In genomic region chr15:70478251-70478990, GRCh38 we compare ENCODE assay signal across 8 cellular contexts.
DNase-seq lines count a peak whose midpoint lies in the region; ATAC-seq, FAIRE-seq and TF ChIP-seq lines count a peak whose summit lies in the region.

No MANE protein-coding gene starts in this region.

- RAD21 ChIA-PET in GM12878 (lab: Charles Lee; ENCODE audit: unreplicated experiment), result interaction anchor here (1.6 kb wide), 1 partner anchor 10 kb away, joined by 4 read pairs; no protein-coding TSS in a partner anchor

- H3K9ac ChIP-seq in GM12878 (ENCODE audit: control insufficient read depth, insufficient read depth, low read length), result peak overlapping the region; percentile 47; the same call in 1 of the 2 replicates

- SMC1A ChIA-PET in GM12878 (lab: Charles Lee; ENCODE audit: uncharacterized antibody, unreplicated experiment), result no interaction called here

- intact Hi-C loops in left cardiac atrium (cut with DNase I) (no loop called here), Right ventricle myocardium inferior (cut with DNase I) (no loop called here), GM12878 (cut with micrococcal nuclease; ENCODE audit: unreplicated experiment) (no loop called here), uterus (cut with DNase I; ENCODE audit: low total_unique reads) (loop anchor here (5.0 kb wide), 1 partner anchor 996 kb away; no protein-coding TSS in a partner anchor)

- peak in 1 of 2 donors; percentile 20 for ATAC-seq in left cardiac atrium
- no peak for ATAC-seq in Right ventricle myocardium inferior
- peak; percentile 33 for ATAC-seq in HG03558 (IDR thresholded peaks at IDR 0.05; ENCODE audit: extremely low read depth, unreplicated experiment)
- ATAC-seq in GM12878, result peak; percentile 64

- no peak for TF ChIP-seq RAD21 in GM12878 (IDR thresholded peaks at IDR 0.05; ENCODE audit: insufficient read depth, low read depth, low read length)

- no peak for TF ChIP-seq POLR2A in GM12878 (IDR thresholded peaks at IDR 0.05; ENCODE audit: low read depth, low read length)
- TF ChIP-seq POLR2A in uterus (IDR thresholded peaks at IDR 0.05), result no peak

- BruUV-seq in GM12878 (replicated peaks; lab: Mats Ljungman, UMichigan), result no TSS peak

- in situ Hi-C loops in GM12878 (cut with MboI), result no loop called here

- H3K36me3 ChIP-seq in GM12878 (ENCODE audit: control insufficient read depth in 2 of 2, insufficient read depth in 2 of 2, low read length in 1 of 2) (no peaks in the 10 kb centered on the region), uterus (no peaks in the 10 kb centered on the region)

- H2AFZ ChIP-seq in GM12878 (ENCODE audit: control insufficient read depth, low read depth, low read length), result peak overlapping the region; percentile 64

- WGBS in GM12878 (ENCODE audit: insufficient coverage, insufficient replicate concordance, low lambda C conversion rate, missing lambda C conversion rate), result 63% methylated on average over 19 of the region's 19 CpGs

- no peaks in the 10 kb centered on the region; the same call in 2 of the 3 replicates for H3K9me3 ChIP-seq in GM12878 (replicated peaks; ENCODE audit: control insufficient read depth, insufficient read depth, low read length)
- H3K9me3 ChIP-seq in uterus, result no peaks in the 10 kb centered on the region

- no peak for TF ChIP-seq EP300 in GM12878 (IDR thresholded peaks at IDR 0.05; ENCODE audit: borderline replicate concordance in 1 of 2, control insufficient read depth in 1 of 2, low read depth in 2 of 2, low read length in 2 of 2)

- peak; percentile 83 for FAIRE-seq in GM12878 (lab: Jason Lieb, UNC)
- FAIRE-seq in HTR-8/SVneo (lab: Jason Lieb, UNC), result no peak

- peaks cover 44% of the 10 kb centered on the region for H3K4me1 ChIP-seq in GM12878 (ENCODE audit: control insufficient read depth, insufficient read depth, low read length)
- peaks cover 0 to 17% of the 10 kb centered on the region in 2 donors for H3K4me1 ChIP-seq in uterus

- H3K27ac ChIP-seq in GM12878 (ENCODE audit: control insufficient read depth, insufficient read depth) (peak overlapping the region; percentile 74), uterus (peak overlapping the region in 1 of 2 donors; percentile 65)

- no peaks in the 10 kb centered on the region; a peak in 1 of 4 replicates for H3K27me3 ChIP-seq in GM12878 (replicated peaks in 1 of 2; ENCODE audit: control insufficient read depth in 2 of 2, insufficient read depth in 2 of 2, low read length in 1 of 2)
- no peaks in the 10 kb centered on the region for H3K27me3 ChIP-seq in uterus

- no peak overlapping the region for H3K4me3 ChIP-seq in GM12878
- no peak overlapping the region for H3K4me3 ChIP-seq in uterus

- peak; percentile 26 for DNase-seq in left cardiac atrium
- no peak for DNase-seq in Right ventricle myocardium inferior (ENCODE audit: missing footprints)
- no peak for DNase-seq in GM12878 (ENCODE audit: low read depth, low spot score)
- peak; percentile 52 to 63 for DNase-seq in uterus
- DNase-seq in occipital lobe (lab: John Stamatoyannopoulos, UW), result no peak
- no peak for DNase-seq in amniotic stem cell (lab: John Stamatoyannopoulos, UW)
- no peak for DNase-seq in HTR-8/SVneo (ENCODE audit: insufficient read length, low spot score)

- peak overlapping the region; percentile 86 for H3K4me2 ChIP-seq in GM12878 (ENCODE audit: control insufficient read depth, insufficient read depth)

- TF ChIP-seq CTCF in GM12878 (IDR thresholded peaks at IDR 0.05 in 2 of 3, conservative IDR thresholded peaks at IDR 0.05 in 1 of 3; ENCODE audit: control insufficient read depth in 2 of 3, extremely low read depth in 1 of 3, insufficient read depth in 1 of 3, low read depth in 3 of 3, low read length in 3 of 3) (no peak), uterus (IDR thresholded peaks at IDR 0.05) (no peak)

- POLR2A ChIA-PET in GM12878 (lab: Charles Lee), result no interaction called here

- H3K79me2 ChIP-seq in GM12878 (ENCODE audit: control insufficient read depth, insufficient read depth, low read length), result no peaks in the 10 kb centered on the region

- no peaks in the 10 kb centered on the region for H4K20me1 ChIP-seq in GM12878 (ENCODE audit: control insufficient read depth, insufficient read depth)

- CTCF ChIA-PET in GM12878 (lab: Yijun Ruan, JAX), result interaction anchor here (1.1 to 6.0 kb wide), 4 partner anchors 10 to 1000 kb away, joined by 3 to 31 read pairs (median 14); no protein-coding TSS in a partner anchor

TF ChIP-seq in GM12878, 131 proteins besides CTCF, POLR2A, EP300 and RAD21:
- no peak for TF ChIP-seq ZBTB33 (IDR thresholded peaks at IDR 0.05)
- TF ChIP-seq IKZF2 (IDR thresholded peaks at IDR 0.05), result 0 out of 4 replicates have a peak, but pooled peaks of 1 of the 2 experiments have one; percentile 53
- peak; percentile 45; the same call in 1 of the 2 replicates for TF ChIP-seq MAX (IDR thresholded peaks at IDR 0.05; ENCODE audit: low read depth, low read length)
- no peak for TF ChIP-seq RBBP5 (conservative IDR thresholded peaks at IDR 0.05)
- peak; percentile 67 for TF ChIP-seq BCL3 (IDR thresholded peaks at IDR 0.05; ENCODE audit: borderline replicate concordance, insufficient read depth, low read depth, low read length, poor library complexity, severe bottlenecking)
- peak; percentile 74 for TF ChIP-seq YY1 (IDR thresholded peaks at IDR 0.05; ENCODE audit: low read depth, low read length)
- TF ChIP-seq DPF2 (IDR thresholded peaks at IDR 0.05), result 0 out of 2 replicates have a peak, but pooled peaks have one; percentile 38
- TF ChIP-seq IKZF1 (conservative IDR thresholded peaks at IDR 0.05), result 0 out of 2 replicates have a peak, but pooled peaks have one; percentile 45
- TF ChIP-seq EED (IDR thresholded peaks at IDR 0.05; ENCODE audit: low read depth), result peak; percentile 32; the same call in 1 of the 2 replicates
- peak; percentile 33 for TF ChIP-seq RUNX3 (IDR thresholded peaks at IDR 0.05; ENCODE audit: low read length)
- no peak for TF ChIP-seq TBL1XR1 (IDR thresholded peaks at IDR 0.05; ENCODE audit: low read depth, low read length)
- TF ChIP-seq GATAD2B (conservative IDR thresholded peaks at IDR 0.05; ENCODE audit: low read depth), result no peak
- TF ChIP-seq SPI1 (IDR thresholded peaks at IDR 0.05; ENCODE audit: borderline replicate concordance, insufficient read depth, low read depth, low read length), result peak; percentile 86
- no peak for TF ChIP-seq SMARCA5 (IDR thresholded peaks at IDR 0.05)
- TF ChIP-seq POLR2AphosphoS2 (IDR thresholded peaks at IDR 0.05; ENCODE audit: low read depth, low read length), result no peak
- TF ChIP-seq TCF12 (IDR thresholded peaks at IDR 0.05; ENCODE audit: low read depth, low read length), result 0 out of 2 replicates have a peak, but pooled peaks have one; percentile 3
- TF ChIP-seq WRNIP1 (IDR thresholded peaks at IDR 0.05; ENCODE audit: borderline replicate concordance, low read depth, low read length), result no peak
- TF ChIP-seq BHLHE40 (IDR thresholded peaks at IDR 0.05; ENCODE audit: borderline replicate concordance in 1 of 2, low read depth in 2 of 2, low read length in 1 of 2), result peak in 1 of 2 experiments; percentile 27; a peak in 1 of 4 replicates

Comparison
In these comparisons a context has a peak if more than half of its experiments do, and no peak if none do; other contexts are left out.
1. DNase-seq: peak in left cardiac atrium (single experiment) and uterus (2 of 2); none in Right ventricle myocardium inferior (single experiment), GM12878 (single experiment), occipital lobe (single experiment), amniotic stem cell (single experiment) and HTR-8/SVneo (single experiment).